Comparison of ENCODE assay signal across 16 cellular contexts in the genomic region with DNA sequence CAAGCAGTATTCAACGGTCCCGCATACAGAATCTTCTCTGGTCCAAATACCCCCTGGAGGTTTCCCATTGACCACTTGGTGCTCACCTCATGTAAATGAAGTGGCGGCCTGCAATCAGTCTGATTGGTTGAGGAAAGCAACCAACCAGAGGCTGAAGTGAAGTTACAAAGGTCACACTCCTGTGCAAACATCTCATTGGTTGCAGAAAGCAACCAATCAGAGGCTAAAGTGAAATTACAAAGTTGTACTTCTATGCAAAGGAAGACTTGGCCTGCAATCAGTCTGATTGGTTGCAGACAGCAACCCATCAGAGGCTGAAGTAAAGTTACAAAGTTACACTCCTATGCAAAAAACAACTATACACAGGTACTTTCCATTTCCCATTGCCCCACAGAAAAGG. TPM values are rescaled to one million over a fixed set of nuclear protein-coding genes. Genes with fewer than 3 reads are reported as not detected.
A peak's percentile ranks its signal among the peaks of the same experiment; 100 is the strongest.
DNase-seq lines count a peak whose midpoint lies in the region; ATAC-seq and TF ChIP-seq lines count a peak whose summit lies in the region.
"Had no signal": no experiment of that assay in that cellular context is flagged by ENCODE, and none has a peak within 500 bp of the region (broad histone marks: within the 10 kb centered on the region; RNA-seq: fewer than 3 reads in every experiment).

No MANE protein-coding gene starts in this region.

- peak overlapping the region; percentile 99 for H3K27ac Mint-ChIP-seq in activated CD4-positive, alpha-beta T cell treated with anti-CD3 and anti-CD28 coated beads, Interleukin-2, amount 10 ng/mL, durations not matched to agents 24 days and 14 days
- H3K27ac Mint-ChIP-seq in activated naive CD4-positive, alpha-beta T cell treated with anti-CD3 and anti-CD28 coated beads, Interleukin-2, amount 50 U/mL, for 72 hours, result peak overlapping the region; percentile 98 to 100
- peak overlapping the region in 1 of 2 donors; percentile 100 for H3K27ac Mint-ChIP-seq in natural killer cell treated with Interleukin-12 subunit alpha and Interleukin-12 subunit beta and Interleukin-15 and Interleukin-18, amount 100 ng/mL, for 72 hours

- H2AFZ ChIP-seq in MM.1S (ENCODE audit: low read length), result no peak overlapping the region

- H3K4me1 Mint-ChIP-seq in activated CD4-positive, alpha-beta T cell treated with anti-CD3 and anti-CD28 coated beads, Interleukin-2, amount 10 ng/mL, durations not matched to agents 24 days and 14 days, result peaks cover 62% of the 10 kb centered on the region
- H3K4me1 Mint-ChIP-seq in natural killer cell treated with Interleukin-12 subunit alpha and Interleukin-12 subunit beta and Interleukin-15 and Interleukin-18, amount 100 ng/mL, for 72 hours (ENCODE audit: low read depth in 2 of 2), result peaks cover 50 to 54% of the 10 kb centered on the region in 2 donors

- no peak for TF ChIP-seq CTCF in MM.1S (IDR thresholded peaks at IDR 0.05; ENCODE audit: low read length)

- H3K36me3 ChIP-seq in MM.1S (replicated peaks; ENCODE audit: insufficient read depth, low read length), result no peaks in the 10 kb centered on the region
- H3K36me3 ChIP-seq: colonic mucosa, upper lobe of left lung had no signal

- peak overlapping the region; percentile 99 for H3K4me3 Mint-ChIP-seq in activated CD4-positive, alpha-beta T cell treated with anti-CD3 and anti-CD28 coated beads, Interleukin-2, amount 10 ng/mL, durations not matched to agents 24 days and 14 days
- peak overlapping the region; percentile 95 for H3K4me3 Mint-ChIP-seq in natural killer cell treated with Interleukin-12 subunit alpha and Interleukin-12 subunit beta and Interleukin-15 and Interleukin-18, amount 100 ng/mL, for 72 hours

- no peaks in the 10 kb centered on the region for H4K20me1 ChIP-seq in MM.1S (ENCODE audit: insufficient read depth, low read length)

- no peak for ATAC-seq in activated naive CD4-positive, alpha-beta T cell treated with anti-CD3 and anti-CD28 coated beads, Interleukin-2, amount 50 U/mL, for 72 hours
- ATAC-seq in natural killer cell treated with Interleukin-12 subunit alpha and Interleukin-12 subunit beta and Interleukin-15 and Interleukin-18, amount 100 ng/mL, for 72 hours, result no peak
- no peak for ATAC-seq in GM21381 (IDR thresholded peaks at IDR 0.05; ENCODE audit: unreplicated experiment)
- ATAC-seq in GM19351 (IDR thresholded peaks at IDR 0.05; ENCODE audit: unreplicated experiment), result no peak

- H3K9me3 Mint-ChIP-seq in activated CD4-positive, alpha-beta T cell treated with anti-CD3 and anti-CD28 coated beads, Interleukin-2, amount 10 ng/mL, durations not matched to agents 24 days and 14 days, result no peaks in the 10 kb centered on the region
- no peaks in the 10 kb centered on the region for H3K9me3 Mint-ChIP-seq in activated naive CD4-positive, alpha-beta T cell treated with anti-CD3 and anti-CD28 coated beads, Interleukin-2, amount 50 U/mL, for 72 hours
- H3K9me3 Mint-ChIP-seq in natural killer cell treated with Interleukin-12 subunit alpha and Interleukin-12 subunit beta and Interleukin-15 and Interleukin-18, amount 100 ng/mL, for 72 hours, result no peaks in the 10 kb centered on the region

- no peaks in the 10 kb centered on the region for H3K27me3 Mint-ChIP-seq in activated CD4-positive, alpha-beta T cell treated with anti-CD3 and anti-CD28 coated beads, Interleukin-2, amount 10 ng/mL, durations not matched to agents 24 days and 14 days
- H3K27me3 Mint-ChIP-seq in natural killer cell treated with Interleukin-12 subunit alpha and Interleukin-12 subunit beta and Interleukin-15 and Interleukin-18, amount 100 ng/mL, for 72 hours, result no peaks in the 10 kb centered on the region

- H3K4me3 ChIP-seq in MM.1S (ENCODE audit: low read length), result no peak overlapping the region
- H3K4me3 ChIP-seq: colonic mucosa, upper lobe of left lung had no signal

- H3K9me2 ChIP-seq in MM.1S (replicated peaks; ENCODE audit: insufficient read depth, low read length), result no peaks in the 10 kb centered on the region

- no peaks in the 10 kb centered on the region for H3K27me3 ChIP-seq in MM.1S (replicated peaks; ENCODE audit: insufficient read depth, low read length)
- H3K27me3 ChIP-seq: BLaER1 treated with 17β-estradiol and CSF1 and Interleukin-3, amounts not matched to agents 10 nM and 100 nM; colonic mucosa; upper lobe of left lung had no signal

- H3K27ac ChIP-seq in MM.1S (ENCODE audit: low read length), result no peak overlapping the region
- H3K27ac ChIP-seq: colonic mucosa had no signal

- no peak overlapping the region for H3K9ac ChIP-seq in MM.1S (ENCODE audit: low read length)
- H3K9ac ChIP-seq: BLaER1 treated with 17β-estradiol and CSF1 and Interleukin-3, amounts not matched to agents 10 nM and 100 nM had no signal

- no peaks in the 10 kb centered on the region for H3K9me3 ChIP-seq in MM.1S (replicated peaks; ENCODE audit: insufficient read depth, low read length)
- H3K9me3 ChIP-seq: BLaER1 treated with 17β-estradiol and CSF1 and Interleukin-3, amounts not matched to agents 10 nM and 100 nM; colonic mucosa; upper lobe of left lung had no signal

- intact Hi-C loops in activated CD4-positive, alpha-beta T cell treated with anti-CD3 and anti-CD28 coated beads, Interleukin-2, amount 10 ng/mL, durations not matched to agents 24 days and 14 days (cut with micrococcal nuclease), result loop anchor here (10.0 kb wide), 2 partner anchors 409 to 489 kb away; partner anchors contain the start of genes FBXO36 and TRIP12

- peaks cover 20% of the 10 kb centered on the region for H3F3A ChIP-seq in MM.1S (ENCODE audit: insufficient read depth, low read length)

- peaks cover 17% of the 10 kb centered on the region for H3K36me3 Mint-ChIP-seq in activated CD4-positive, alpha-beta T cell treated with anti-CD3 and anti-CD28 coated beads, Interleukin-2, amount 10 ng/mL, durations not matched to agents 24 days and 14 days (ENCODE audit: low read depth)
- peaks cover 28 to 49% of the 10 kb centered on the region in 2 donors for H3K36me3 Mint-ChIP-seq in activated naive CD4-positive, alpha-beta T cell treated with anti-CD3 and anti-CD28 coated beads, Interleukin-2, amount 50 U/mL, for 72 hours
- H3K36me3 Mint-ChIP-seq in natural killer cell treated with Interleukin-12 subunit alpha and Interleukin-12 subunit beta and Interleukin-15 and Interleukin-18, amount 100 ng/mL, for 72 hours, result peaks cover 10% of the 10 kb centered on the region

- DNase-seq in activated CD4-positive, alpha-beta T cell treated with anti-CD3 and anti-CD28 coated beads, Interleukin-2, amount 10 ng/mL, durations not matched to agents 24 days and 14 days, result no peak
- DNase-seq in activated CD4-positive, alpha-beta T cell treated with anti-CD3 and anti-CD28 coated beads, Interleukin-2, amount 50 U/mL, for 48 hours, result no peak
- DNase-seq in MM.1S (peak; percentile 8), COR-L47 (lab: John Stamatoyannopoulos, UW) (no peak)
- no peak for DNase-seq in activated naive CD4-positive, alpha-beta T cell treated with anti-CD3 and anti-CD28 coated beads, Interleukin-2, amount 50 U/mL, for 72 hours (ENCODE audit: low spot score in 2 of 2)
- DNase-seq in natural killer cell treated with Interleukin-12 subunit alpha and Interleukin-12 subunit beta and Interleukin-15 and Interleukin-18, amount 100 ng/mL, for 72 hours (ENCODE audit: low spot score), result no peak
- DNase-seq: 8988T, DMS79 treated with DMSO at 0.1 percent for 48 hours, MV-4-11, NCI-H2107, NCI-H774, upper lobe of left lung had no signal

- H3K4me1 ChIP-seq in MM.1S (ENCODE audit: low read length), result peaks cover 17% of the 10 kb centered on the region

- no peak overlapping the region for H3K4me2 ChIP-seq in MM.1S (ENCODE audit: low read depth, low read length)

- peaks cover 23% of the 10 kb centered on the region for H3K79me2 ChIP-seq in MM.1S (ENCODE audit: low read length)

RNA-seq across cellular contexts. Expression of gene SP100, which starts 2.5 kb away (rescaled TPM):
- 162 and 165 TPM in 2 replicates for total RNA-seq in activated CD4-positive, alpha-beta T cell treated with anti-CD3 and anti-CD28 coated beads, Interleukin-2, amount 10 ng/mL, durations not matched to agents 24 days and 14 days
- total RNA-seq in activated naive CD4-positive, alpha-beta T cell treated with anti-CD3 and anti-CD28 coated beads, Interleukin-2, amount 50 U/mL, for 72 hours, result 100 to 1,000 TPM; 139 to 220 TPM
- 100 to 1,000 TPM; 179 to 190 TPM for total RNA-seq in natural killer cell treated with Interleukin-12 subunit alpha and Interleukin-12 subunit beta and Interleukin-15 and Interleukin-18, amount 100 ng/mL, for 72 hours
